ENCODE assay signal across 8 cellular contexts in the genomic region with DNA sequence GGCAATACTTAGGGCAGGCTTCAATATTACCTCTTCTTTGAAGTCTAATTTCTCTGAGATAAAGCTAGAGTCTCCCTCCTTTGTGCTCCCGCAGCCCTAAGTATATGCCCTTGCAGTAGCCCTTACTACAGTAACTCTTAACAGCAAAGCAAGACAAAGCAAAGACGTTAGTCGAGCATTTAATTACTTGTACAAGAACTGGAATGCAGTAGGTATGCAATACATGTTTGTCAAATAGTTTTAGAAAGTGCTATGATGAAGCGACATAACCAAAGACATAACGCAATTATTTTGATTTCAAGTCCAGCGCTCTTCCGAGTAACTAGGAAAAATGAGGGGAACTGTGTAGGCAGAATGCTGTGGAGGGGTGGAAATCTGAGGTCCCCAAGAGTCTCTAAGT. TPM values are rescaled to one million over a fixed set of nuclear protein-coding genes. Genes with fewer than 3 reads are reported as not detected.
DNase-seq lines count a peak whose midpoint lies in the region; ATAC-seq, FAIRE-seq and TF ChIP-seq lines count a peak whose summit lies in the region.

No MANE protein-coding gene starts in this region.

- no peak for TF ChIP-seq CTCF in A549 (IDR thresholded peaks at IDR 0.05)

- no peak for ATAC-seq in A549

- WGBS in A549 (ENCODE audit: missing lambda C conversion rate), result 40% methylated on average over 7 of the region's 7 CpGs

- TF ChIP-seq POLR2A in A549 (IDR thresholded peaks at IDR 0.05; ENCODE audit: low read length), result no peak

- POLR2A ChIA-PET in A549 (lab: Yijun Ruan, JAX), result interaction anchor here (2.0 to 2.4 kb wide), 2 partner anchors 52 to 83 kb away, joined by 11 to 15 read pairs; a partner anchor contains a TSS

- H3K9ac ChIP-seq in HUES48 (ENCODE audit: low read depth, low read length), result peak overlapping the region; percentile 4; the same call in 1 of the 2 replicates
- H3K9ac ChIP-seq in duodenal mucosa (ENCODE audit: low read depth in 1 of 2, low read length in 2 of 2), result peak overlapping the region; percentile 64 to 73

- H3K9me3 ChIP-seq in A549, result no peaks in the 10 kb centered on the region
- no peaks in the 10 kb centered on the region for H3K9me3 ChIP-seq in HUES48 (ENCODE audit: control insufficient read depth, insufficient read depth, low read length)
- no peaks in the 10 kb centered on the region for H3K9me3 ChIP-seq in duodenal mucosa (ENCODE audit: control insufficient read depth in 1 of 2, low read length in 2 of 2)
- H3K9me3 ChIP-seq in muscle layer of duodenum (ENCODE audit: control insufficient read depth in 1 of 2, low read length in 2 of 2), result no peaks in the 10 kb centered on the region

- H3K27ac ChIP-seq in A549 (peak overlapping the region; percentile 81 to 94; a peak in 5 of 6 replicates), HUES48 (ENCODE audit: low read depth, low read length) (no peak overlapping the region), duodenal mucosa (ENCODE audit: low read depth, low read length) (no peak overlapping the region), muscle layer of duodenum (ENCODE audit: low read length) (peak overlapping the region; percentile 80)

- H3K4me3 ChIP-seq in A549 (peak overlapping the region; percentile 95), HUES48 (ENCODE audit: low read depth, low read length) (peak overlapping the region; percentile 88), duodenal mucosa (ENCODE audit: low read depth in 1 of 2, low read length in 2 of 2) (peak overlapping the region; percentile 88 to 94), muscle layer of duodenum (ENCODE audit: low read depth in 1 of 2, low read length in 2 of 2) (peak overlapping the region; percentile 87 to 99)

- peaks cover 16% of the 10 kb centered on the region; the same call in 2 of the 3 replicates for H3K4me1 ChIP-seq in A549
- peaks cover 15% of the 10 kb centered on the region; the same call in 1 of the 2 replicates for H3K4me1 ChIP-seq in HUES48 (ENCODE audit: control insufficient read depth, insufficient read depth, low read length)
- peaks cover 16 to 28% of the 10 kb centered on the region in 2 donors for H3K4me1 ChIP-seq in duodenal mucosa (ENCODE audit: control insufficient read depth in 1 of 2, insufficient read depth in 2 of 2, low read length in 2 of 2)
- H3K4me1 ChIP-seq in muscle layer of duodenum (ENCODE audit: control insufficient read depth in 1 of 2, insufficient read depth in 2 of 2, low read length in 2 of 2), result peaks cover 10 to 25% of the 10 kb centered on the region in 2 donors

- no peak for TF ChIP-seq RAD21 in A549 (conservative IDR thresholded peaks at IDR 0.05 in 1 of 2, IDR thresholded peaks at IDR 0.05 in 1 of 2)

- H3K36me3 ChIP-seq in HUES48 (ENCODE audit: control insufficient read depth, insufficient read depth, low read length), result peaks cover 16% of the 10 kb centered on the region; the same call in 1 of the 2 replicates
- peaks cover 0 to 3% of the 10 kb centered on the region in 2 donors for H3K36me3 ChIP-seq in duodenal mucosa (ENCODE audit: control insufficient read depth in 1 of 2, insufficient read depth in 2 of 2, low read length in 2 of 2)
- peaks cover 3 to 4% of the 10 kb centered on the region in 2 donors for H3K36me3 ChIP-seq in muscle layer of duodenum (ENCODE audit: control insufficient read depth in 1 of 2, insufficient read depth in 2 of 2, low read length in 2 of 2)

- H3K27me3 ChIP-seq in HUES48 (ENCODE audit: control insufficient read depth, insufficient read depth, low read length) (no peaks in the 10 kb centered on the region), duodenal mucosa (ENCODE audit: control insufficient read depth in 1 of 2, insufficient read depth in 2 of 2, low read length in 2 of 2) (no peaks in the 10 kb centered on the region), muscle layer of duodenum (ENCODE audit: low read depth, low read length) (no peaks in the 10 kb centered on the region)

- DNase-seq in A549 (ENCODE audit: low read depth in 1 of 2, low spot score in 1 of 2) (no peak), NCI-H748 (lab: John Stamatoyannopoulos, UW; ENCODE audit: unreplicated experiment) (no peak), UCSD-AML1 (lab: John Stamatoyannopoulos, UW; ENCODE audit: unreplicated experiment) (no peak), NOMO-1 treated with DMSO at 0.1 percent for 48 hours (lab: John Stamatoyannopoulos, UW; ENCODE audit: unreplicated experiment) (no peak)
- DNase-seq in stimulated activated CD4-positive, alpha-beta T cell treated with anti-CD3 and anti-CD28 coated beads, Interleukin-2, amount 100 ng/mL, for 48 hours, result no peak

- no peak for TF ChIP-seq EP300 in A549 (IDR thresholded peaks at IDR 0.05)

- H3K4me2 ChIP-seq in A549, result peak overlapping the region; percentile 82

- FAIRE-seq in A549 (lab: Jason Lieb, UNC), result no peak

- CTCF ChIA-PET in A549 (lab: Yijun Ruan, JAX), result interaction anchor here (0.7 to 2.0 kb wide), 3 partner anchors 8 to 1054 kb away, joined by 3 to 15 read pairs (median 7); no protein-coding TSS in a partner anchor

TF ChIP-seq in A549, 52 proteins besides CTCF, POLR2A, EP300 and RAD21:
- TF ChIP-seq SREBF2 (IDR thresholded peaks at IDR 0.05) (no peak), KDM5A (IDR thresholded peaks at IDR 0.05) (no peak), EHMT2 (IDR thresholded peaks at IDR 0.05; ENCODE audit: low read depth) (no peak), RARB (CRISPR knock-in tag; IDR thresholded peaks at IDR 0.05) (no peak), HOXB5 (CRISPR knock-in tag; IDR thresholded peaks at IDR 0.05) (no peak), JUN (IDR thresholded peaks at IDR 0.05) (no peak)
- TF ChIP-seq, protein P1, sequence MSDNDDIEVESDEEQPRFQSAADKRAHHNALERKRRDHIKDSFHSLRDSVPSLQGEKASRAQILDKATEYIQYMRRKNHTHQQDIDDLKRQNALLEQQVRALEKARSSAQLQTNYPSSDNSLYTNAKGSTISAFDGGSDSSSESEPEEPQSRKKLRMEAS (IDR thresholded peaks at IDR 0.05), result no peak
- TF ChIP-seq, protein P2, sequence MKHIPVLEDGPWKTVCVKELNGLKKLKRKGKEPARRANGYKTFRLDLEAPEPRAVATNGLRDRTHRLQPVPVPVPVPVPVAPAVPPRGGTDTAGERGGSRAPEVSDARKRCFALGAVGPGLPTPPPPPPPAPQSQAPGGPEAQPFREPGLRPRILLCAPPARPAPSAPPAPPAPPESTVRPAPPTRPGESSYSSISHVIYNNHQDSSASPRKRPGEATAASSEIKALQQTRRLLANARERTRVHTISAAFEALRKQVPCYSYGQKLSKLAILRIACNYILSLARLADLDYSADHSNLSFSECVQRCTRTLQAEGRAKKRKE (CRISPR knock-in tag; IDR thresholded peaks at IDR 0.05; ENCODE audit: low read depth), result no peak
- TF ChIP-seq, protein P3, sequence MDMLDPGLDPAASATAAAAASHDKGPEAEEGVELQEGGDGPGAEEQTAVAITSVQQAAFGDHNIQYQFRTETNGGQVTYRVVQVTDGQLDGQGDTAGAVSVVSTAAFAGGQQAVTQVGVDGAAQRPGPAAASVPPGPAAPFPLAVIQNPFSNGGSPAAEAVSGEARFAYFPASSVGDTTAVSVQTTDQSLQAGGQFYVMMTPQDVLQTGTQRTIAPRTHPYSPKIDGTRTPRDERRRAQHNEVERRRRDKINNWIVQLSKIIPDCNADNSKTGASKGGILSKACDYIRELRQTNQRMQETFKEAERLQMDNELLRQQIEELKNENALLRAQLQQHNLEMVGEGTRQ (IDR thresholded peaks at IDR 0.05), result no peak

RNA-seq across cellular contexts. Expression of a gene that starts 1.6 kb away (rescaled TPM):
- 27.3 and 32.0 TPM in 2 replicates for polyA plus RNA-seq in A549 (2011; rRNA removed)
- polyA plus RNA-seq in A549 (2012; cell fraction: cytosol; rRNA removed), result 32.0 and 33.6 TPM in 2 replicates
- polyA plus RNA-seq in A549 (2012; cell fraction: nucleus; rRNA removed), result 111 and 159 TPM in 2 replicates
- polyA plus RNA-seq in A549 (2017; fragmentation: RNase III; extraction: RNeasy Plus Mini Kit Qiagen cat#74134 plus additional on column Dnase treatment), result 25.2 to 30.3 TPM (median 29.2 TPM) in 3 replicates
- 37.5 and 45.6 TPM in 2 replicates for polyA minus RNA-seq in A549 (2011; rRNA and poly(A)+ RNA removed)

RNA-seq across cellular contexts. Expression of a gene that starts 1.8 kb away (rescaled TPM):
- polyA plus RNA-seq in A549 (2011; rRNA removed) (2.6 and 4.5 TPM in 2 replicates), A549 (2017; fragmentation: RNase III; extraction: RNeasy Plus Mini Kit Qiagen cat#74134 plus additional on column Dnase treatment) (1.7 to 2.0 TPM (median 1.9 TPM) in 3 replicates)
- 0.61 and 1.1 TPM in 2 replicates for polyA plus RNA-seq in A549 (2012; cell fraction: cytosol; rRNA removed)
- polyA plus RNA-seq in A549 (2012; cell fraction: nucleus; rRNA removed), result 0.32 and 0.50 TPM in 2 replicates
- polyA minus RNA-seq in A549 (2011; rRNA and poly(A)+ RNA removed), result 0.45 and 0.92 TPM in 2 replicates

RNA-seq across cellular contexts. Expression of a gene that starts 19.5 kb away (rescaled TPM):
- 0.21 TPM in 2 replicates for polyA plus RNA-seq in A549 (2011; rRNA removed)
- 0.05 and 0.06 TPM in 2 replicates for polyA plus RNA-seq in A549 (2012; cell fraction: cytosol; rRNA removed)
- polyA plus RNA-seq in A549 (2012; cell fraction: nucleus; rRNA removed), result 0.14 and 0.22 TPM in 2 replicates
- 0.08 to 0.21 TPM (median 0.15 TPM) in 3 replicates for polyA plus RNA-seq in A549 (2017; fragmentation: RNase III; extraction: RNeasy Plus Mini Kit Qiagen cat#74134 plus additional on column Dnase treatment)
- polyA minus RNA-seq in A549 (2011; rRNA and poly(A)+ RNA removed), result 0.19 and 0.91 TPM in 2 replicates

RNA-seq across cellular contexts. Expression of a gene that starts 25.2 kb away (rescaled TPM):
- polyA plus RNA-seq in A549 (2011; rRNA removed) (not detected in 2 replicates), A549 (2017; fragmentation: RNase III; extraction: RNeasy Plus Mini Kit Qiagen cat#74134 plus additional on column Dnase treatment) (0.03 TPM in 1 of 3 replicates, not detected in the others)
- polyA plus RNA-seq in A549 (2012; cell fraction: cytosol; rRNA removed), result not detected in 2 replicates
- 0.01 TPM in 1 of 2 replicates, not detected in the other for polyA plus RNA-seq in A549 (2012; cell fraction: nucleus; rRNA removed)
- polyA minus RNA-seq in A549 (2011; rRNA and poly(A)+ RNA removed), result not detected in 2 replicates

RNA-seq across cellular contexts. Expression of a gene that starts 51.7 kb away (rescaled TPM):
- polyA plus RNA-seq in A549 (2011; rRNA removed), result 9.5 and 10.7 TPM in 2 replicates
- 2.9 and 3.7 TPM in 2 replicates for polyA plus RNA-seq in A549 (2012; cell fraction: cytosol; rRNA removed)
- polyA plus RNA-seq in A549 (2012; cell fraction: nucleus; rRNA removed), result 3.9 and 5.3 TPM in 2 replicates
- 5.0 to 6.6 TPM (median 5.4 TPM) in 3 replicates for polyA plus RNA-seq in A549 (2017; fragmentation: RNase III; extraction: RNeasy Plus Mini Kit Qiagen cat#74134 plus additional on column Dnase treatment)
- polyA minus RNA-seq in A549 (2011; rRNA and poly(A)+ RNA removed), result 6.5 and 7.7 TPM in 2 replicates

Comparison
In these comparisons a context has a peak if more than half of its experiments do, and no peak if none do; other contexts are left out.
1. H3K27ac ChIP-seq: peak in A549 (2 of 2) and muscle layer of duodenum (single experiment); none in HUES48 (single experiment) and duodenal mucosa (single experiment).
2. Peak in every context shown above with its lines, with median percentiles within 50 percentile points of each other: H3K4me3 ChIP-seq.